17 cellular contexts compared by ENCODE assay signal in the genomic region with DNA sequence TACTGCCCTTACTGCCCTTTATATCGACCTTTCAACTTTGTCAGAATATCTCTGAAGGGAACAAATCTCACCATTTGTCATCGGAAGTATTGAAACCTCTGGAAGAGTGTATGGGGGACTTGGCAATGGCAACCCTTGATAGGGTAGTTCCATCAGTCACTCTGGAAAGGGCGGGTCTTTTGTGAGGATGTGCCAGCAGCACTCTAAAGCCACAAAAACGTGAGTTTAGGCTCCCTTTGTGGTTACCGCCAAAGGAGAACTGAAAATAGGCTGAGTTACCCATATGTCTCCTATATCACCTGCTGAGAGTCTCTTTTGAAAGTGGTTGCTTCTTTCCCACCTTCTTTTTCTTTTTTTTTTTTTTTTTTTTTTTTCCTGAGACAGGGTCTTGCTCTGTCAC.
DNase-seq lines count a peak whose midpoint lies in the region; ATAC-seq and TF ChIP-seq lines count a peak whose summit lies in the region.
"Had no signal": no experiment of that assay in that cellular context is flagged by ENCODE, and none has a peak within 500 bp of the region (broad histone marks: within the 10 kb centered on the region; RNA-seq: fewer than 3 reads in every experiment).

No MANE protein-coding gene starts in this region.

- in situ Hi-C loops in ACHN (cut with HindIII; ENCODE audit: low pct_ligation_motif_present, low pct_unique_long_range_greater_than_20kb, low sequenced_read_pairs), result no loop called here

- H3K9me2 ChIP-seq in GM23338 (ENCODE audit: insufficient read depth), result no peaks in the 10 kb centered on the region

- H3K27me3 Mint-ChIP-seq in GM23338 (ENCODE audit: insufficient read depth, low read depth, poor library complexity), result peaks cover 2% of the 10 kb centered on the region

- no peak overlapping the region for H3K4me3 ChIP-seq in GM23338
- H3K4me3 ChIP-seq: cardiac muscle cell had no signal

- H3K4me1 Mint-ChIP-seq in GM23338, result peaks cover 4% of the 10 kb centered on the region; the same call in 1 of the 3 replicates
- H3K4me1 Mint-ChIP-seq: stimulated activated effector memory CD8-positive, alpha-beta T cell treated with anti-CD3 and anti-CD28 coated beads, Interleukin-12 subunit alpha, Interleukin-12 subunit beta, amount 100 ng/mL, for 72 hours; T-cell had no signal

- no peaks in the 10 kb centered on the region for H3K9me3 Mint-ChIP-seq in GM23338
- H3K9me3 Mint-ChIP-seq: stimulated activated effector memory CD8-positive, alpha-beta T cell treated with anti-CD3 and anti-CD28 coated beads, Interleukin-12 subunit alpha, Interleukin-12 subunit beta, amount 100 ng/mL, for 72 hours; T-cell had no signal

- H3K36me3 Mint-ChIP-seq in GM23338 (ENCODE audit: low read depth), result no peaks in the 10 kb centered on the region
- H3K36me3 Mint-ChIP-seq: stimulated activated effector memory CD8-positive, alpha-beta T cell treated with anti-CD3 and anti-CD28 coated beads, Interleukin-12 subunit alpha, Interleukin-12 subunit beta, amount 100 ng/mL, for 72 hours; T-cell had no signal

- no peak overlapping the region for H3K27ac ChIP-seq in GM23338 (ENCODE audit: low read depth)
- H3K27ac ChIP-seq: 22Rv1, cardiac muscle cell, parathyroid adenoma had no signal

- H3K4me1 ChIP-seq in GM23338 (ENCODE audit: insufficient read depth), result no peaks in the 10 kb centered on the region
- H3K4me1 ChIP-seq: parathyroid adenoma had no signal

- H2AFZ ChIP-seq in GM23338, result no peak overlapping the region
- H2AFZ ChIP-seq: parathyroid adenoma had no signal

- no peaks in the 10 kb centered on the region for H3K27me3 ChIP-seq in GM23338 (ENCODE audit: insufficient read depth)
- H3K27me3 ChIP-seq: cardiac muscle cell had no signal

- no peak overlapping the region for H3K27ac Mint-ChIP-seq in GM23338
- H3K27ac Mint-ChIP-seq: stimulated activated effector memory CD8-positive, alpha-beta T cell treated with anti-CD3 and anti-CD28 coated beads, Interleukin-12 subunit alpha, Interleukin-12 subunit beta, amount 100 ng/mL, for 72 hours; T-cell had no signal

- no peak overlapping the region for H3K4me2 ChIP-seq in GM23338

- intact Hi-C loops in posterior vena cava (cut with DNase I), result no loop called here

- H3K4me3 Mint-ChIP-seq in GM23338, result no peak overlapping the region
- H3K4me3 Mint-ChIP-seq: stimulated activated effector memory CD8-positive, alpha-beta T cell treated with anti-CD3 and anti-CD28 coated beads, Interleukin-12 subunit alpha, Interleukin-12 subunit beta, amount 100 ng/mL, for 72 hours; T-cell had no signal

- no peak for TF ChIP-seq CTCF in GM23338 (conservative IDR thresholded peaks at IDR 0.05; ENCODE audit: low read depth in 2 of 2)

- peak; percentile 26 for DNase-seq in SKM-1 treated with dmso at 0.1 percent for 144 hours (lab: John Stamatoyannopoulos, UW; ENCODE audit: unreplicated experiment)
- no peak for DNase-seq in SKM-1 (lab: John Stamatoyannopoulos, UW; ENCODE audit: unreplicated experiment)
- DNase-seq in posterior vena cava (ENCODE audit: low spot score), result no peak
- no peak for DNase-seq in ACHN
- no peak for DNase-seq in GOT3 (lab: John Stamatoyannopoulos, UW)
- no peak for DNase-seq in GM23338 (ENCODE audit: low spot score)
- DNase-seq: activated naive CD4-positive, alpha-beta T cell treated with Interleukin-2 at 50 U/mL for 16 hours; midbrain; NCI-H1092; NCI-H748 treated with DMSO at 0.1 percent for 48 hours; T-cell had no signal

- ATAC-seq in HG02642 (IDR thresholded peaks at IDR 0.05; ENCODE audit: poor library complexity, unreplicated experiment) (peak; percentile 84), HG03442 (IDR thresholded peaks at IDR 0.05; ENCODE audit: unreplicated experiment) (peak; percentile 89), GM23338 (no peak)
- ATAC-seq: stimulated activated effector memory CD8-positive, alpha-beta T cell treated with anti-CD3 and anti-CD28 coated beads, Interleukin-12 subunit alpha, Interleukin-12 subunit beta, amount 100 ng/mL, for 72 hours; T-cell had no signal

- H3K79me2 ChIP-seq in GM23338 (replicated peaks; ENCODE audit: insufficient read depth), result no peaks in the 10 kb centered on the region
- H3K79me2 ChIP-seq: parathyroid adenoma had no signal

- no peaks in the 10 kb centered on the region for H3K36me3 ChIP-seq in GM23338 (ENCODE audit: insufficient read depth)
- H3K36me3 ChIP-seq: cardiac muscle cell had no signal

- no peaks in the 10 kb centered on the region for H4K20me1 ChIP-seq in GM23338 (replicated peaks; ENCODE audit: insufficient read depth)

- no peaks in the 10 kb centered on the region for H3F3A ChIP-seq in GM23338 (replicated peaks; ENCODE audit: low read depth)

TF ChIP-seq in GM23338, 12 proteins besides CTCF, POLR2A, EP300 and RAD21 (continues in another document):
- TF ChIP-seq STAT1 (IDR thresholded peaks at IDR 0.05; ENCODE audit: unreplicated experiment) (no peak), NANOG (IDR thresholded peaks at IDR 0.05; ENCODE audit: borderline replicate concordance) (no peak), JUNB (IDR thresholded peaks at IDR 0.05; ENCODE audit: unreplicated experiment) (no peak), ZNF331 (CRISPR knock-in tag; IDR thresholded peaks at IDR 0.05; ENCODE audit: low read depth) (no peak), EZH2 (IDR thresholded peaks at IDR 0.05; ENCODE audit: low read depth, unreplicated experiment) (no peak), POLR2AphosphoS5 (IDR thresholded peaks at IDR 0.05; ENCODE audit: low read depth) (no peak), ZNF114 (CRISPR knock-in tag; IDR thresholded peaks at IDR 0.05) (no peak), EZH2phosphoT487 (IDR thresholded peaks at IDR 0.05; ENCODE audit: unreplicated experiment) (no peak), CREB1 (CRISPR knock-in tag; IDR thresholded peaks at IDR 0.05; ENCODE audit: low read depth) (no peak)
- TF ChIP-seq, protein P1, sequence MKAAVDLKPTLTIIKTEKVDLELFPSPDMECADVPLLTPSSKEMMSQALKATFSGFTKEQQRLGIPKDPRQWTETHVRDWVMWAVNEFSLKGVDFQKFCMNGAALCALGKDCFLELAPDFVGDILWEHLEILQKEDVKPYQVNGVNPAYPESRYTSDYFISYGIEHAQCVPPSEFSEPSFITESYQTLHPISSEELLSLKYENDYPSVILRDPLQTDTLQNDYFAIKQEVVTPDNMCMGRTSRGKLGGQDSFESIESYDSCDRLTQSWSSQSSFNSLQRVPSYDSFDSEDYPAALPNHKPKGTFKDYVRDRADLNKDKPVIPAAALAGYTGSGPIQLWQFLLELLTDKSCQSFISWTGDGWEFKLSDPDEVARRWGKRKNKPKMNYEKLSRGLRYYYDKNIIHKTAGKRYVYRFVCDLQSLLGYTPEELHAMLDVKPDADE (IDR thresholded peaks at IDR 0.05), result no peak
- TF ChIP-seq, protein P2, sequence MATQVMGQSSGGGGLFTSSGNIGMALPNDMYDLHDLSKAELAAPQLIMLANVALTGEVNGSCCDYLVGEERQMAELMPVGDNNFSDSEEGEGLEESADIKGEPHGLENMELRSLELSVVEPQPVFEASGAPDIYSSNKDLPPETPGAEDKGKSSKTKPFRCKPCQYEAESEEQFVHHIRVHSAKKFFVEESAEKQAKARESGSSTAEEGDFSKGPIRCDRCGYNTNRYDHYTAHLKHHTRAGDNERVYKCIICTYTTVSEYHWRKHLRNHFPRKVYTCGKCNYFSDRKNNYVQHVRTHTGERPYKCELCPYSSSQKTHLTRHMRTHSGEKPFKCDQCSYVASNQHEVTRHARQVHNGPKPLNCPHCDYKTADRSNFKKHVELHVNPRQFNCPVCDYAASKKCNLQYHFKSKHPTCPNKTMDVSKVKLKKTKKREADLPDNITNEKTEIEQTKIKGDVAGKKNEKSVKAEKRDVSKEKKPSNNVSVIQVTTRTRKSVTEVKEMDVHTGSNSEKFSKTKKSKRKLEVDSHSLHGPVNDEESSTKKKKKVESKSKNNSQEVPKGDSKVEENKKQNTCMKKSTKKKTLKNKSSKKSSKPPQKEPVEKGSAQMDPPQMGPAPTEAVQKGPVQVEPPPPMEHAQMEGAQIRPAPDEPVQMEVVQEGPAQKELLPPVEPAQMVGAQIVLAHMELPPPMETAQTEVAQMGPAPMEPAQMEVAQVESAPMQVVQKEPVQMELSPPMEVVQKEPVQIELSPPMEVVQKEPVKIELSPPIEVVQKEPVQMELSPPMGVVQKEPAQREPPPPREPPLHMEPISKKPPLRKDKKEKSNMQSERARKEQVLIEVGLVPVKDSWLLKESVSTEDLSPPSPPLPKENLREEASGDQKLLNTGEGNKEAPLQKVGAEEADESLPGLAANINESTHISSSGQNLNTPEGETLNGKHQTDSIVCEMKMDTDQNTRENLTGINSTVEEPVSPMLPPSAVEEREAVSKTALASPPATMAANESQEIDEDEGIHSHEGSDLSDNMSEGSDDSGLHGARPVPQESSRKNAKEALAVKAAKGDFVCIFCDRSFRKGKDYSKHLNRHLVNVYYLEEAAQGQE (IDR thresholded peaks at IDR 0.05; ENCODE audit: unreplicated experiment), result no peak
